ENCODE assay signal across 20 cellular contexts in genomic region chr9:133608382-133608781, GRCh38. TPM values are rescaled to one million over a fixed set of nuclear protein-coding genes. Genes with fewer than 3 reads are reported as not detected.
"Had no signal": no experiment of that assay in that cellular context is flagged by ENCODE, and none has a peak within 500 bp of the region (broad histone marks: within the 10 kb centered on the region; RNA-seq: fewer than 3 reads in every experiment).

No MANE protein-coding gene starts in this region.

- H3K36me3 ChIP-seq: neutrophil, sigmoid colon, spleen, thyroid gland had no signal

- H3K4me1 Mint-ChIP-seq: activated CD4-positive, alpha-beta memory T cell treated with anti-CD3 and anti-CD28 coated beads, Interleukin-2, amount 10 ng/mL, durations not matched to agents 7 days and 5 days; activated T-helper 17 cell treated with anti-CD3 and anti-CD28 coated beads, Interleukin-2, amount 50 U/mL, for 72 hours; endodermal cell had no signal

- H3K27ac Mint-ChIP-seq: activated B cell treated with CpG ODN at 0.5 μM for 24 hours; activated CD4-positive, alpha-beta memory T cell treated with anti-CD3 and anti-CD28 coated beads, Interleukin-2, amount 10 ng/mL, durations not matched to agents 7 days and 5 days; activated CD8-positive, alpha-beta memory T cell treated with anti-CD3 and anti-CD28 coated beads, Interleukin-2, amount 10 ng/mL, durations not matched to agents 7 days and 5 days; activated naive CD8-positive, alpha-beta T cell treated with anti-CD3 and anti-CD28 coated beads for 36 hours; activated T-helper 17 cell treated with anti-CD3 and anti-CD28 coated beads, Interleukin-2, amount 50 U/mL, for 72 hours; endodermal cell; naive thymus-derived CD4-positive, alpha-beta T cell had no signal

- H3K4me3 ChIP-seq: thyroid gland had no signal

- H3K4me1 ChIP-seq: parathyroid adenoma had no signal

- H3K36me3 Mint-ChIP-seq: activated CD8-positive, alpha-beta memory T cell treated with anti-CD3 and anti-CD28 coated beads, Interleukin-2, amount 10 ng/mL, durations not matched to agents 7 days and 5 days; activated naive CD8-positive, alpha-beta T cell treated with anti-CD3 and anti-CD28 coated beads for 36 hours; naive thymus-derived CD4-positive, alpha-beta T cell had no signal

- ATAC-seq: activated CD8-positive, alpha-beta memory T cell treated with anti-CD3 and anti-CD28 coated beads, Interleukin-2, amount 10 ng/mL, durations not matched to agents 7 days and 5 days; activated T-helper 17 cell treated with anti-CD3 and anti-CD28 coated beads, Interleukin-2, amount 50 U/mL, for 72 hours had no signal

- H3K9me3 Mint-ChIP-seq: activated B cell treated with CpG ODN at 0.5 μM for 24 hours; activated CD4-positive, alpha-beta memory T cell treated with anti-CD3 and anti-CD28 coated beads, Interleukin-2, amount 10 ng/mL, durations not matched to agents 7 days and 5 days; activated naive CD8-positive, alpha-beta T cell treated with anti-CD3 and anti-CD28 coated beads for 36 hours; activated T-helper 17 cell treated with anti-CD3 and anti-CD28 coated beads, Interleukin-2, amount 50 U/mL, for 72 hours; endodermal cell had no signal

- H3K9ac ChIP-seq: parathyroid adenoma had no signal

- H3K27ac ChIP-seq: epithelial cell of prostate, neutrophil, parathyroid adenoma, sigmoid colon, spleen, thyroid gland had no signal

- H3K27me3 ChIP-seq: thyroid gland had no signal

- DNase-seq: activated B cell treated with CpG ODN at 0.5 μM for 24 hours; activated CD4-positive, alpha-beta memory T cell treated with anti-CD3 and anti-CD28 coated beads, Interleukin-2, amount 10 ng/mL, durations not matched to agents 7 days and 5 days; activated CD4-positive, alpha-beta T cell treated with anti-CD3 and anti-CD28 coated beads for 4 hours; activated CD8-positive, alpha-beta memory T cell treated with anti-CD3 and anti-CD28 coated beads, Interleukin-2, amount 10 ng/mL, durations not matched to agents 7 days and 5 days; activated naive CD4-positive, alpha-beta T cell; activated naive CD8-positive, alpha-beta T cell treated with anti-CD3 and anti-CD28 coated beads for 36 hours; activated T-cell treated with anti-CD3 and anti-CD28 coated beads, Interleukin-2, amount 50 U/mL, for 1 hour; amniotic stem cell; endodermal cell; foreskin fibroblast; naive thymus-derived CD4-positive, alpha-beta T cell; sigmoid colon; spleen; stimulated activated naive CD4-positive, alpha-beta T cell; thyroid gland had no signal

- H3K9me3 ChIP-seq: neutrophil, sigmoid colon, spleen, thyroid gland had no signal

- H3K4me3 Mint-ChIP-seq: activated B cell treated with CpG ODN at 0.5 μM for 24 hours; activated CD4-positive, alpha-beta memory T cell treated with anti-CD3 and anti-CD28 coated beads, Interleukin-2, amount 10 ng/mL, durations not matched to agents 7 days and 5 days; activated CD8-positive, alpha-beta memory T cell treated with anti-CD3 and anti-CD28 coated beads, Interleukin-2, amount 10 ng/mL, durations not matched to agents 7 days and 5 days; activated naive CD8-positive, alpha-beta T cell treated with anti-CD3 and anti-CD28 coated beads for 36 hours; activated T-helper 17 cell treated with anti-CD3 and anti-CD28 coated beads, Interleukin-2, amount 50 U/mL, for 72 hours; endodermal cell had no signal

RNA-seq across cellular contexts. Expression of gene FAM163B, which starts 0.8 kb away (rescaled TPM):
- polyA plus RNA-seq: keratinocyte; naive thymus-derived CD4-positive, alpha-beta T cell had no signal

RNA-seq across cellular contexts. Expression of gene DBH, which starts 27.8 kb away (rescaled TPM):
- polyA plus RNA-seq: keratinocyte had no signal
